In genomic region chr7:116726149-116726548, GRCh38 we compare ENCODE assay signal across 16 cellular contexts. TPM values are rescaled to one million over a fixed set of nuclear protein-coding genes. Genes with fewer than 3 reads are reported as not detected.
"Had no signal": no experiment of that assay in that cellular context is flagged by ENCODE, and none has a peak within 500 bp of the region (broad histone marks: within the 10 kb centered on the region; RNA-seq: fewer than 3 reads in every experiment).

No MANE protein-coding gene starts in this region.

- H3K79me2 ChIP-seq: parathyroid adenoma had no signal

- DNase-seq: activated CD4-positive, alpha-beta T cell treated with anti-CD3 and anti-CD28 coated beads for 48 hours; activated CD8-positive, alpha-beta memory T cell treated with anti-CD3 and anti-CD28 coated beads, Interleukin-2, amount 50 U/mL, for 4 hours; activated CD8-positive, alpha-beta T cell treated with anti-CD3 and anti-CD28 coated beads for 36 hours; activated effector memory CD4-positive, alpha-beta T cell treated with anti-CD3 and anti-CD28 coated beads, Interleukin-2, amount 50 U/mL, for 16 hours; activated T-cell treated with anti-CD3 and anti-CD28 coated beads, Interleukin-2, amount 50 U/mL, for 48 hours; adrenal gland; dermis blood vessel endothelial cell; mammary epithelial cell; naive thymus-derived CD4-positive, alpha-beta T cell; retina; stimulated activated CD4-positive, alpha-beta T cell treated with anti-CD3 and anti-CD28 coated beads, Interleukin-2, amount 100 ng/mL, for 48 hours; stimulated activated naive B cell treated with anti-CD40 and anti-IgM and Interleukin-4, amounts not matched to agents 10 μg/mL and 1 μg/mL and 100 μg/mL, for 72 hours; transverse colon had no signal

- H3K36me3 Mint-ChIP-seq: activated naive CD4-positive, alpha-beta T cell treated with anti-CD3 and anti-CD28 coated beads, Interleukin-2, amount 50 U/mL, for 24 hours; naive thymus-derived CD4-positive, alpha-beta T cell; stimulated activated naive B cell treated with anti-CD40 and anti-IgM and Interleukin-4, amounts not matched to agents 10 μg/mL and 1 μg/mL and 100 μg/mL, for 72 hours; WTC11 had no signal

- H3K4me1 Mint-ChIP-seq: activated naive CD4-positive, alpha-beta T cell treated with anti-CD3 and anti-CD28 coated beads, Interleukin-2, amount 50 U/mL, for 24 hours; naive thymus-derived CD4-positive, alpha-beta T cell; stimulated activated naive B cell treated with anti-CD40 and anti-IgM and Interleukin-4, amounts not matched to agents 10 μg/mL and 1 μg/mL and 100 μg/mL, for 72 hours had no signal

- ATAC-seq: activated CD8-positive, alpha-beta T cell treated with anti-CD3 and anti-CD28 coated beads for 36 hours; naive thymus-derived CD4-positive, alpha-beta T cell; stimulated activated naive B cell treated with anti-CD40 and anti-IgM and Interleukin-4, amounts not matched to agents 10 μg/mL and 1 μg/mL and 100 μg/mL, for 72 hours; WTC11 had no signal

- H3K9ac ChIP-seq: parathyroid adenoma had no signal

- H3K9me3 ChIP-seq: adrenal gland, transverse colon had no signal

- H3K4me3 Mint-ChIP-seq: activated CD8-positive, alpha-beta T cell treated with anti-CD3 and anti-CD28 coated beads for 36 hours; activated naive CD4-positive, alpha-beta T cell treated with anti-CD3 and anti-CD28 coated beads, Interleukin-2, amount 50 U/mL, for 24 hours; naive thymus-derived CD4-positive, alpha-beta T cell; stimulated activated naive B cell treated with anti-CD40 and anti-IgM and Interleukin-4, amounts not matched to agents 10 μg/mL and 1 μg/mL and 100 μg/mL, for 72 hours; WTC11 had no signal

- H3K27me3 ChIP-seq: adrenal gland, transverse colon had no signal

- H2AFZ ChIP-seq: parathyroid adenoma had no signal

- H3K36me3 ChIP-seq: adrenal gland, transverse colon had no signal

- H3K27ac ChIP-seq: adrenal gland, parathyroid adenoma, transverse colon had no signal

- H3K27ac Mint-ChIP-seq: activated CD8-positive, alpha-beta T cell treated with anti-CD3 and anti-CD28 coated beads for 36 hours; activated naive CD4-positive, alpha-beta T cell treated with anti-CD3 and anti-CD28 coated beads, Interleukin-2, amount 50 U/mL, for 24 hours; naive thymus-derived CD4-positive, alpha-beta T cell; stimulated activated naive B cell treated with anti-CD40 and anti-IgM and Interleukin-4, amounts not matched to agents 10 μg/mL and 1 μg/mL and 100 μg/mL, for 72 hours had no signal

- H3K9me3 Mint-ChIP-seq: activated CD8-positive, alpha-beta T cell treated with anti-CD3 and anti-CD28 coated beads for 36 hours; activated naive CD4-positive, alpha-beta T cell treated with anti-CD3 and anti-CD28 coated beads, Interleukin-2, amount 50 U/mL, for 24 hours; stimulated activated naive B cell treated with anti-CD40 and anti-IgM and Interleukin-4, amounts not matched to agents 10 μg/mL and 1 μg/mL and 100 μg/mL, for 72 hours; WTC11 had no signal

- H3K4me3 ChIP-seq: adrenal gland, transverse colon had no signal

- H3K4me1 ChIP-seq: adrenal gland, parathyroid adenoma, transverse colon had no signal

RNA-seq across cellular contexts. Expression of gene MET, which starts 54.2 kb away (rescaled TPM):
- polyA plus RNA-seq: naive thymus-derived CD4-positive, alpha-beta T cell had no signal
